8 cellular contexts compared by ENCODE assay signal in genomic region chr3:133038731-133039398, GRCh38. TPM values are rescaled to one million over a fixed set of nuclear protein-coding genes. Genes with fewer than 3 reads are reported as not detected.
A peak's percentile ranks its signal among the peaks of the same experiment; 100 is the strongest.
DNase-seq lines count a peak whose midpoint lies in the region; ATAC-seq and TF ChIP-seq lines count a peak whose summit lies in the region.

No MANE protein-coding gene starts in this region.

- H3K27me3 ChIP-seq in MG63 (peaks cover 54% of the 10 kb centered on the region), duodenal mucosa (ENCODE audit: control insufficient read depth in 1 of 2, insufficient read depth in 2 of 2, low read length in 2 of 2) (peaks cover 32 to 34% of the 10 kb centered on the region in 2 donors), uterus (no peaks in the 10 kb centered on the region)
- H3K27me3 ChIP-seq in CD4-positive, alpha-beta memory T cell (ENCODE audit: insufficient read depth, low read length), result peaks cover 8% of the 10 kb centered on the region

- intact Hi-C loops in uterus (cut with DNase I; ENCODE audit: low total_unique reads), result no loop called here
- intact Hi-C loops in CD4-positive, alpha-beta memory T cell (cut with micrococcal nuclease), result no loop called here

- no peak overlapping the region for H3K9ac ChIP-seq in duodenal mucosa (ENCODE audit: low read depth in 1 of 2, low read length in 2 of 2)

- H3K36me3 ChIP-seq in MG63, result no peaks in the 10 kb centered on the region
- no peaks in the 10 kb centered on the region for H3K36me3 ChIP-seq in duodenal mucosa (ENCODE audit: control insufficient read depth in 1 of 2, insufficient read depth in 2 of 2, low read length in 2 of 2)
- no peaks in the 10 kb centered on the region for H3K36me3 ChIP-seq in uterus
- no peaks in the 10 kb centered on the region for H3K36me3 ChIP-seq in CD4-positive, alpha-beta memory T cell (ENCODE audit: insufficient read depth, low read length)

- CTCF ChIA-PET in CD4-positive, alpha-beta memory T cell (lab: Charles Lee; ENCODE audit: partially characterized antibody), result no interaction called here

- no peak for TF ChIP-seq POLR2A in uterus (IDR thresholded peaks at IDR 0.05)
- no peak for TF ChIP-seq POLR2A in GM18505 (IDR thresholded peaks at IDR 0.05; ENCODE audit: borderline replicate concordance, extremely low read depth, insufficient read depth, insufficient read length)

- H3K4me3 ChIP-seq in MG63 (peak overlapping the region; percentile 46), duodenal mucosa (ENCODE audit: low read depth in 1 of 2, low read length in 2 of 2) (peak overlapping the region; percentile 62 to 64), uterus (peak overlapping the region; percentile 45 to 49)
- H3K4me3 ChIP-seq in CD4-positive, alpha-beta memory T cell (ENCODE audit: low read length in 2 of 2), result no peak overlapping the region

- H3K9me3 ChIP-seq in MG63 (no peaks in the 10 kb centered on the region), duodenal mucosa (ENCODE audit: control insufficient read depth in 1 of 2, low read length in 2 of 2) (no peaks in the 10 kb centered on the region), uterus (no peaks in the 10 kb centered on the region)
- no peaks in the 10 kb centered on the region for H3K9me3 ChIP-seq in CD4-positive, alpha-beta memory T cell (ENCODE audit: control insufficient read depth in 1 of 2, low read length in 2 of 2)

- in situ Hi-C loops in KBM-7 (cut with MboI; ENCODE audit: low pct_unique_long_range_greater_than_20kb, low sequenced_read_pairs), result loop anchor here (25.0 kb wide), 1 partner anchor 348 kb away; no protein-coding TSS in a partner anchor

- no peak for TF ChIP-seq CTCF in uterus (IDR thresholded peaks at IDR 0.05)

- H3K4me3 Mint-ChIP-seq in CD4-positive, alpha-beta memory T cell, result peak overlapping the region in 2 of 8 donors; percentile 26 to 49

- no peak overlapping the region for H3K27ac Mint-ChIP-seq in CD4-positive, alpha-beta memory T cell

- no peak for ATAC-seq in GM18505 (IDR thresholded peaks at IDR 0.05; ENCODE audit: unreplicated experiment)

- POLR2A ChIA-PET in CD4-positive, alpha-beta memory T cell (lab: Charles Lee; ENCODE audit: partially characterized antibody), result no interaction called here

- peak; percentile 69 for DNase-seq in ELF-1 (ENCODE audit: low read depth, low spot score)
- DNase-seq in MG63, result peak; percentile 9
- peak; percentile 55 for DNase-seq in midbrain (lab: John Stamatoyannopoulos, UW)
- DNase-seq in uterus, result peak; percentile 14 to 15
- DNase-seq in KBM-7, result no peak
- no peak for DNase-seq in CD4-positive, alpha-beta memory T cell

- peaks cover 20 to 32% of the 10 kb centered on the region in 2 donors for H3K27me3 Mint-ChIP-seq in CD4-positive, alpha-beta memory T cell

- no peak overlapping the region for H3K27ac ChIP-seq in duodenal mucosa (ENCODE audit: low read depth, low read length)
- peak overlapping the region; percentile 8 to 52 for H3K27ac ChIP-seq in uterus
- H3K27ac ChIP-seq in CD4-positive, alpha-beta memory T cell (ENCODE audit: low read depth, low read length), result no peak overlapping the region

- H3K4me1 Mint-ChIP-seq in CD4-positive, alpha-beta memory T cell, result peaks cover 2 to 16% (median 5%) of the 10 kb centered on the region in 4 donors

- H3K4me1 ChIP-seq in duodenal mucosa (ENCODE audit: control insufficient read depth in 1 of 2, insufficient read depth in 2 of 2, low read length in 2 of 2) (peaks cover 7 to 9% of the 10 kb centered on the region in 2 donors), uterus (no peaks in the 10 kb centered on the region)
- H3K4me1 ChIP-seq in CD4-positive, alpha-beta memory T cell (ENCODE audit: insufficient read depth, low read length), result no peaks in the 10 kb centered on the region

- peaks cover 0 to 6% (median 1%) of the 10 kb centered on the region in 8 donors for H3K9me3 Mint-ChIP-seq in CD4-positive, alpha-beta memory T cell

- no peaks in the 10 kb centered on the region for H3K36me3 Mint-ChIP-seq in CD4-positive, alpha-beta memory T cell

RNA-seq across cellular contexts. Expression of gene TMEM108, which starts 0.7 kb away (rescaled TPM):
- 0.79 TPM in 1 of 2 replicates, not detected in the other for total RNA-seq in MG63 (2014; rRNA removed; shearing (Covaris generic); ENCODE audit: low replicate concordance)
- total RNA-seq in uterus, result 1 to 10 TPM in 2 of 4 donors, not detected in 2; 1.1 to 3.2 TPM
- not detected for total RNA-seq in CD4-positive, alpha-beta memory T cell
- polyA plus RNA-seq in CD4-positive, alpha-beta memory T cell, result not detected

Comparison
In these comparisons a context has a peak if more than half of its experiments do, and no peak if none do; other contexts are left out.
1. DNase-seq: peak in ELF-1 (single experiment), MG63 (single experiment), midbrain (single experiment) and uterus (2 of 2); none in KBM-7 (single experiment) and CD4-positive, alpha-beta memory T cell (0 of 5).
2. H3K4me3 ChIP-seq: peak in MG63 (single experiment), duodenal mucosa (2 of 2) and uterus (2 of 2); none in CD4-positive, alpha-beta memory T cell (0 of 2).
3. H3K27ac ChIP-seq: peak in uterus (2 of 2); none in duodenal mucosa (single experiment) and CD4-positive, alpha-beta memory T cell (single experiment).